Comparison of ENCODE assay signal across 14 cellular contexts in the genomic region with DNA sequence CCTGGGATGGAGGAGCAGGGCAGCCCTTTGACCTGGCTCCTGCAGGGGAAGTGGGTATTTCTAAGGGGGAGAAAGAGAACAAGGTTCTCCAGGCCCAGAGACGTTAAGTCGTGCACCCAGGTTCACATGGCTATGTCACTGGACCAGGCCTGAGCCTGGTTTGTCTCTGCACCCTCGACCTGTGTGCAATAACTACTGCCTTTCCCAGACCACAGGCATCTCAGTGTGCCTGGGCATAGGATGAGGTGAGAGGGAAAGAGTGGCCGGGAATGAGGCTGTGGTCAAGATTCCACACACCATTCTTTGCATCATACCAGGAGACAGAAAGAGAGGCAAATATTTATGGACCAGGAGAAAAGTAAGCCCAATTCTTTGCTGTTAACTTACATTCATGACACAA.
DNase-seq lines count a peak whose midpoint lies in the region; ATAC-seq, FAIRE-seq and TF ChIP-seq lines count a peak whose summit lies in the region.
"Had no signal": no experiment of that assay in that cellular context is flagged by ENCODE, and none has a peak within 500 bp of the region (broad histone marks: within the 10 kb centered on the region; RNA-seq: fewer than 3 reads in every experiment).

No MANE protein-coding gene starts in this region.

- H3K4me1 Mint-ChIP-seq in central memory CD8-positive, alpha-beta T cell, result peaks cover 66% of the 10 kb centered on the region

- H3K36me3 ChIP-seq in BLaER1, result no peaks in the 10 kb centered on the region
- no peaks in the 10 kb centered on the region for H3K36me3 ChIP-seq in adrenal gland (replicated peaks in 1 of 2)
- no peaks in the 10 kb centered on the region for H3K36me3 ChIP-seq in pancreas

- no peak for TF ChIP-seq POLR2A in adrenal gland (IDR thresholded peaks at IDR 0.05)

- H3K4me3 ChIP-seq in BLaER1 (no peak overlapping the region), adrenal gland (no peak overlapping the region), pancreas (no peak overlapping the region)

- H3K27me3 Mint-ChIP-seq in central memory CD8-positive, alpha-beta T cell, result no peaks in the 10 kb centered on the region

- no peaks in the 10 kb centered on the region for H3K9me3 Mint-ChIP-seq in central memory CD8-positive, alpha-beta T cell
- H3K9me3 Mint-ChIP-seq: activated naive CD8-positive, alpha-beta T cell treated with anti-CD3 and anti-CD28 coated beads for 36 hours; neural crest cell had no signal

- FAIRE-seq in pancreas (lab: Jason Lieb, UNC), result no peak
- FAIRE-seq: endometrium had no signal

- TF ChIP-seq CTCF in adrenal gland (IDR thresholded peaks at IDR 0.05), result no peak
- TF ChIP-seq CTCF in pancreas (IDR thresholded peaks at IDR 0.05), result no peak

- H3K27ac ChIP-seq in BLaER1, result no peak overlapping the region
- no peak overlapping the region for H3K27ac ChIP-seq in adrenal gland
- no peak overlapping the region for H3K27ac ChIP-seq in pancreas

- H4K20me1 ChIP-seq in BLaER1, result no peaks in the 10 kb centered on the region

- H3K27ac Mint-ChIP-seq in central memory CD8-positive, alpha-beta T cell (ENCODE audit: low read depth), result peak overlapping the region; percentile 81
- H3K27ac Mint-ChIP-seq: activated naive CD8-positive, alpha-beta T cell treated with anti-CD3 and anti-CD28 coated beads for 36 hours had no signal

- 72 to 91% (median 83%) methylated on average over 4 of the region's 4 CpGs for WGBS in adrenal gland, 4 donors
- 69 to 85% methylated on average over 4 of the region's 4 CpGs for WGBS in pancreas, 2 donors

- peaks cover 82% of the 10 kb centered on the region for H3K4me1 ChIP-seq in BLaER1
- peaks cover 0 to 14% of the 10 kb centered on the region in 2 donors for H3K4me1 ChIP-seq in adrenal gland (replicated peaks in 1 of 2)
- no peaks in the 10 kb centered on the region for H3K4me1 ChIP-seq in pancreas

- intact Hi-C loops in adrenal gland (cut with DNase I) (no loop called here), pancreas (cut with DNase I) (no loop called here)

- DNase-seq in LHCN-M2 (ENCODE audit: low read depth) (peak; percentile 66), myocyte (ENCODE audit: low read depth) (peak; percentile 47), adrenal gland (no peak), DMS79 (lab: John Stamatoyannopoulos, UW) (no peak), pancreas (no peak), NCI-H1092 (lab: John Stamatoyannopoulos, UW) (no peak)
- no peak for DNase-seq in central memory CD8-positive, alpha-beta T cell (ENCODE audit: low spot score in 2 of 2)
- DNase-seq: activated CD4-positive, alpha-beta T cell treated with anti-CD3 and anti-CD28 coated beads, Interleukin-2, amount 50 U/mL, for 1 hour; activated naive CD8-positive, alpha-beta T cell treated with anti-CD3 and anti-CD28 coated beads for 36 hours; stimulated activated naive CD4-positive, alpha-beta T cell had no signal

- peak overlapping the region; percentile 72 for H3K4me3 Mint-ChIP-seq in central memory CD8-positive, alpha-beta T cell
- H3K4me3 Mint-ChIP-seq: activated naive CD8-positive, alpha-beta T cell treated with anti-CD3 and anti-CD28 coated beads for 36 hours; neural crest cell had no signal

- H3K27me3 ChIP-seq in BLaER1, result no peaks in the 10 kb centered on the region
- peaks cover 6% of the 10 kb centered on the region for H3K27me3 ChIP-seq in adrenal gland
- H3K27me3 ChIP-seq in pancreas, result peaks cover 0 to 3% (median 0%) of the 10 kb centered on the region in 4 donors

- H3K36me3 Mint-ChIP-seq in central memory CD8-positive, alpha-beta T cell (ENCODE audit: insufficient read depth), result no peaks in the 10 kb centered on the region
- H3K36me3 Mint-ChIP-seq: activated naive CD8-positive, alpha-beta T cell treated with anti-CD3 and anti-CD28 coated beads for 36 hours had no signal

- no peak overlapping the region for H3K9ac ChIP-seq in BLaER1
- H3K9ac ChIP-seq: KMS-11 had no signal

- H3K4me2 ChIP-seq in BLaER1, result peak overlapping the region; percentile 79

- ATAC-seq in central memory CD8-positive, alpha-beta T cell (replicated peaks; ENCODE audit: extremely low read depth, poor library complexity, severe bottlenecking), result no peak
- ATAC-seq in pancreas, result no peak

- H3K9me3 ChIP-seq in BLaER1 (no peaks in the 10 kb centered on the region), adrenal gland (replicated peaks in 1 of 3) (no peaks in the 10 kb centered on the region), pancreas (no peaks in the 10 kb centered on the region)

Comparison
In these comparisons a context has a peak if more than half of its experiments do, and no peak if none do; other contexts are left out.
1. DNase-seq: peak in LHCN-M2 (single experiment) and myocyte (single experiment); none in central memory CD8-positive, alpha-beta T cell (0 of 2), adrenal gland (0 of 7), DMS79 (single experiment), pancreas (0 of 6) and NCI-H1092 (single experiment).